In the genomic region with DNA sequence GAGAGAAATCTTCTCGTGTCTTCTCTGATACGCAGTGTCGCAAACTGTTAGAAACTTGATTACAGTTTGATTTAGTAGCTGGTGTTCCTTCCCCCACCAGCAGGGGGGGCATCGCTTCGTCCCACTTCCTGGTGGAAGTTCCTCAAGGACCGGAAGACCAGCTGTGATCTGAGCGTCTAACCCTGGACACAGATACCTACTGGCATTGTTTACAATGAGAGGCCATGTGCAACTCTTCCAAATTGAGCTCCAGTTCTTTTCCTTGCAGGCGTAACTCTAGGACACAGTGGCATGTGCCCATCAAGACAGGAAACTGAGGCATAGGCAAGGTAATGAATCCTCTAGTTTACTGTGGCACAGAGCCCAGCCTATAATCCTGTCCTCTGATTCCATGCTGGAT, we compare ENCODE assay signal across 8 cellular contexts.
DNase-seq lines count a peak whose midpoint lies in the region; ATAC-seq and TF ChIP-seq lines count a peak whose summit lies in the region.

No MANE protein-coding gene starts in this region.

- peaks cover 2% of the 10 kb centered on the region for H3K36me3 Mint-ChIP-seq in neural crest cell (ENCODE audit: low read depth)

- TF ChIP-seq CTCF in HEK293 (tag by site-specific recombination; IDR thresholded peaks at IDR 0.05) = peak; percentile 40; the same call in 1 of the 2 replicates
- TF ChIP-seq CTCF in neural crest cell (conservative IDR thresholded peaks at IDR 0.05) = peak; percentile 75

- DNase-seq in CMK (ENCODE audit: low read depth) (peak; percentile 20), dermis microvascular lymphatic vessel endothelial cell (ENCODE audit: low read depth in 2 of 2) (peak; percentile 14 to 49), neural crest cell (ENCODE audit: low read depth, low spot score) (peak; percentile 36), NCI-H526 treated with DMSO at 0.1 percent for 48 hours (lab: John Stamatoyannopoulos, UW) (no peak), cerebellum (ENCODE audit: low spot score) (no peak)

- POLR2A ChIA-PET in HEK293 (lab: Yijun Ruan, JAX) = interaction anchor here (0.8 kb wide), 1 partner anchor 219 kb away, joined by 5 read pairs; no protein-coding TSS in a partner anchor

- H3K9me3 ChIP-seq in HEK293 (ENCODE audit: control insufficient read depth, insufficient read depth, low read depth, low read length) = no peaks in the 10 kb centered on the region

- peaks cover 6% of the 10 kb centered on the region for H3K4me1 Mint-ChIP-seq in neural crest cell

- no peaks in the 10 kb centered on the region for H3K9me3 Mint-ChIP-seq in neural crest cell

- H3K4me3 ChIP-seq in HEK293 (ENCODE audit: low read depth, low read length) = no peak overlapping the region

- no peaks in the 10 kb centered on the region for H3K36me3 ChIP-seq in HEK293 (ENCODE audit: control insufficient read depth in 2 of 2, insufficient read depth in 1 of 2, low read length in 2 of 2)

- no peak overlapping the region for H3K27ac ChIP-seq in HEK293 (ENCODE audit: extremely low read depth, low read depth, low read length)

- peak; percentile 47 for ATAC-seq in SK-N-SH treated with all-trans-retinoic acid at 6 μM for 48 hours
- no peak for ATAC-seq in GM21825 (IDR thresholded peaks at IDR 0.05; ENCODE audit: unreplicated experiment)

- CTCF ChIA-PET in HEK293 (lab: Yijun Ruan, JAX) = interaction anchor here (0.6 to 2.6 kb wide), 35 partner anchors 8 to 1147 kb away, joined by 3 to 39 read pairs (median 4); no protein-coding TSS in a partner anchor

- H3K4me1 ChIP-seq in HEK293 (ENCODE audit: control insufficient read depth, insufficient read depth, low read length) = no peaks in the 10 kb centered on the region

- H3K27ac Mint-ChIP-seq in neural crest cell (ENCODE audit: unreplicated experiment) = no peak overlapping the region

- no peak overlapping the region for H3K4me3 Mint-ChIP-seq in neural crest cell

- no peaks in the 10 kb centered on the region for H3K27me3 Mint-ChIP-seq in neural crest cell (ENCODE audit: low read depth)

TF ChIP-seq in HEK293, 187 proteins besides CTCF, POLR2A, EP300 and RAD21:
- no peak for TF ChIP-seq RBAK (tag by site-specific recombination; IDR thresholded peaks at IDR 0.05)
- TF ChIP-seq ZNF654 (tag by site-specific recombination; IDR thresholded peaks at IDR 0.05; ENCODE audit: low read depth) = peak; percentile 17; the same call in 1 of the 2 replicates
- TF ChIP-seq ZNF510 (tag by site-specific recombination; IDR thresholded peaks at IDR 0.05; ENCODE audit: insufficient replicate concordance) = no peak
- TF ChIP-seq ZNF48 (tag by site-specific recombination; IDR thresholded peaks at IDR 0.05) = no peak
- TF ChIP-seq ZXDB (tag by site-specific recombination; IDR thresholded peaks at IDR 0.05) = no peak
- no peak for TF ChIP-seq ZNF416 (tag by site-specific recombination; IDR thresholded peaks at IDR 0.05)
- no peak for TF ChIP-seq EGR2 (tag by site-specific recombination; IDR thresholded peaks at IDR 0.05; ENCODE audit: low read depth)
- TF ChIP-seq ZNF202 (tag by site-specific recombination; IDR thresholded peaks at IDR 0.05; ENCODE audit: borderline replicate concordance) = no peak
- no peak for TF ChIP-seq SALL2 (tag by site-specific recombination; IDR thresholded peaks at IDR 0.05; ENCODE audit: borderline replicate concordance)
- TF ChIP-seq, protein P1, sequence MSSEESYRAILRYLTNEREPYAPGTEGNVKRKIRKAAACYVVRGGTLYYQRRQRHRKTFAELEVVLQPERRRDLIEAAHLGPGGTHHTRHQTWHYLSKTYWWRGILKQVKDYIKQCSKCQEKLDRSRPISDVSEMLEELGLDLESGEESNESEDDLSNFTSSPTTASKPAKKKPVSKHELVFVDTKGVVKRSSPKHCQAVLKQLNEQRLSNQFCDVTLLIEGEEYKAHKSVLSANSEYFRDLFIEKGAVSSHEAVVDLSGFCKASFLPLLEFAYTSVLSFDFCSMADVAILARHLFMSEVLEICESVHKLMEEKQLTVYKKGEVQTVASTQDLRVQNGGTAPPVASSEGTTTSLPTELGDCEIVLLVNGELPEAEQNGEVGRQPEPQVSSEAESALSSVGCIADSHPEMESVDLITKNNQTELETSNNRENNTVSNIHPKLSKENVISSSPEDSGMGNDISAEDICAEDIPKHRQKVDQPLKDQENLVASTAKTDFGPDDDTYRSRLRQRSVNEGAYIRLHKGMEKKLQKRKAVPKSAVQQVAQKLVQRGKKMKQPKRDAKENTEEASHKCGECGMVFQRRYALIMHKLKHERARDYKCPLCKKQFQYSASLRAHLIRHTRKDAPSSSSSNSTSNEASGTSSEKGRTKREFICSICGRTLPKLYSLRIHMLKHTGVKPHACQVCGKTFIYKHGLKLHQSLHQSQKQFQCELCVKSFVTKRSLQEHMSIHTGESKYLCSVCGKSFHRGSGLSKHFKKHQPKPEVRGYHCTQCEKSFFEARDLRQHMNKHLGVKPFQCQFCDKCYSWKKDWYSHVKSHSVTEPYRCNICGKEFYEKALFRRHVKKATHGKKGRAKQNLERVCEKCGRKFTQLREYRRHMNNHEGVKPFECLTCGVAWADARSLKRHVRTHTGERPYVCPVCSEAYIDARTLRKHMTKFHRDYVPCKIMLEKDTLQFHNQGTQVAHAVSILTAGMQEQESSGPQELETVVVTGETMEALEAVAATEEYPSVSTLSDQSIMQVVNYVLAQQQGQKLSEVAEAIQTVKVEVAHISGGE (tag by site-specific recombination; conservative IDR thresholded peaks at IDR 0.05; ENCODE audit: low read depth) = 0 out of 2 replicates have a peak, but pooled peaks have one; percentile 20
- no peak for TF ChIP-seq ZNF623 (tag by site-specific recombination; IDR thresholded peaks at IDR 0.05)
- TF ChIP-seq ZNF133 (tag by site-specific recombination; IDR thresholded peaks at IDR 0.05) = no peak
- TF ChIP-seq SETDB1 (IDR thresholded peaks at IDR 0.05; ENCODE audit: insufficient read length, low read length) = no peak
- TF ChIP-seq MYNN (tag by site-specific recombination; IDR thresholded peaks at IDR 0.05; ENCODE audit: borderline replicate concordance) = no peak

TF ChIP-seq in SK-N-SH treated with all-trans-retinoic acid at 6 μM for 48 hours, 23 proteins besides CTCF, POLR2A, EP300 and RAD21:
- TF ChIP-seq, protein P2, sequence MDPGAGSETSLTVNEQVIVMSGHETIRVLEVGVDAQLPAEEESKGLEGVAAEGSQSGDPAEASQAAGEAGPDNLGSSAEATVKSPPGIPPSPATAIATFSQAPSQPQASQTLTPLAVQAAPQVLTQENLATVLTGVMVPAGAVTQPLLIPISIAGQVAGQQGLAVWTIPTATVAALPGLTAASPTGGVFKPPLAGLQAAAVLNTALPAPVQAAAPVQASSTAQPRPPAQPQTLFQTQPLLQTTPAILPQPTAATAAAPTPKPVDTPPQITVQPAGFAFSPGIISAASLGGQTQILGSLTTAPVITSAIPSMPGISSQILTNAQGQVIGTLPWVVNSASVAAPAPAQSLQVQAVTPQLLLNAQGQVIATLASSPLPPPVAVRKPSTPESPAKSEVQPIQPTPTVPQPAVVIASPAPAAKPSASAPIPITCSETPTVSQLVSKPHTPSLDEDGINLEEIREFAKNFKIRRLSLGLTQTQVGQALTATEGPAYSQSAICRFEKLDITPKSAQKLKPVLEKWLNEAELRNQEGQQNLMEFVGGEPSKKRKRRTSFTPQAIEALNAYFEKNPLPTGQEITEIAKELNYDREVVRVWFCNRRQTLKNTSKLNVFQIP (CRISPR knock-in tag; IDR thresholded peaks at IDR 0.05; ENCODE audit: borderline replicate concordance, low read depth) = no peak
- no peak for TF ChIP-seq GLIS3 (CRISPR knock-in tag; IDR thresholded peaks at IDR 0.05)
- no peak for TF ChIP-seq OSR1 (CRISPR knock-in tag; IDR thresholded peaks at IDR 0.05)
- TF ChIP-seq ISL1 (CRISPR knock-in tag; IDR thresholded peaks at IDR 0.05) = no peak
- TF ChIP-seq ZNF565 (CRISPR knock-in tag; conservative IDR thresholded peaks at IDR 0.05; ENCODE audit: low read depth) = no peak
- no peak for TF ChIP-seq TOX (CRISPR knock-in tag; IDR thresholded peaks at IDR 0.05; ENCODE audit: borderline replicate concordance)
- no peak for TF ChIP-seq PPARA (CRISPR knock-in tag; IDR thresholded peaks at IDR 0.05; ENCODE audit: borderline replicate concordance)
- TF ChIP-seq ZC3H10 (CRISPR knock-in tag; IDR thresholded peaks at IDR 0.05) = no peak
- TF ChIP-seq ARNTL (CRISPR knock-in tag; IDR thresholded peaks at IDR 0.05; ENCODE audit: borderline replicate concordance, low read depth) = no peak
- TF ChIP-seq TCF4 (CRISPR knock-in tag; IDR thresholded peaks at IDR 0.05; ENCODE audit: borderline replicate concordance) = no peak

Comparison
In these comparisons a context has a peak if more than half of its experiments do, and no peak if none do; other contexts are left out.
1. DNase-seq: peak in CMK (single experiment), dermis microvascular lymphatic vessel endothelial cell (2 of 2) and neural crest cell (single experiment); none in NCI-H526 treated with DMSO at 0.1 percent for 48 hours (single experiment) and cerebellum (single experiment).